ENCODE assay signal across 2 cellular contexts in the genomic region with DNA sequence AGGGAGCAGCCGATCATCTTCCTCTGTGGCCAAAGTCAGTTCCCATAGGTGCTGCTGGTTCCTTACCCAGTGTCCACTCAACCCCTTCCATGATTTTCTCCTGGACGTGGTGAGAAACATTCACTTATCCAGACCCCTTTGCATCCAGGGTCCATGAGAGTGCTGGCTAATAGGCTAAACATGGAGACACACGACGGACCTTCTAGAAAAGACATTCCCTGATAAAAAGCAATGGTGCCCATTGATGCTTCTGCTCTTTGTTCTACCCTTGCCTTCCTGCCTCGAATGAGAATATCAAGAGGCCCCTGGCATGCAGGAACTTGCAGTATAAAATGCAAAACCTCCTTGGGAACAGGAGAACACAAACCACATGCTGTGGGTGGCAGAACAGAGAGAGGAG.
TF ChIP-seq lines count a peak whose summit lies in the region.

No MANE protein-coding gene starts in this region.

TF ChIP-seq in HepG2, 621 proteins besides CTCF, POLR2A, EP300 and RAD21:
- TF ChIP-seq ZNF562 (CRISPR knock-in tag; IDR thresholded peaks at IDR 0.05; ENCODE audit: borderline replicate concordance) (no peak), ZNF317 (CRISPR knock-in tag; IDR thresholded peaks at IDR 0.05) (peak; percentile 57; the same call in 1 of the 2 replicates)

TF ChIP-seq in SK-N-SH treated with all-trans-retinoic acid at 6 μM for 48 hours, 23 proteins besides CTCF, POLR2A, EP300 and RAD21:
- TF ChIP-seq ISL1 (CRISPR knock-in tag; IDR thresholded peaks at IDR 0.05) (no peak), SNAI2 (CRISPR knock-in tag; IDR thresholded peaks at IDR 0.05) (no peak), TCF4 (CRISPR knock-in tag; IDR thresholded peaks at IDR 0.05; ENCODE audit: borderline replicate concordance) (no peak), ZC3H10 (CRISPR knock-in tag; IDR thresholded peaks at IDR 0.05) (no peak), ZFP3 (CRISPR knock-in tag; IDR thresholded peaks at IDR 0.05) (no peak)
